Comparison of ENCODE assay signal across 10 cellular contexts in genomic region chr10:114684085-114684821, GRCh38. TPM values are rescaled to one million over a fixed set of nuclear protein-coding genes. Genes with fewer than 3 reads are reported as not detected.
A peak's percentile ranks its signal among the peaks of the same experiment; 100 is the strongest.
DNase-seq lines count a peak whose midpoint lies in the region; ATAC-seq and TF ChIP-seq lines count a peak whose summit lies in the region.
"Had no signal": no experiment of that assay in that cellular context is flagged by ENCODE, and none has a peak within 500 bp of the region (broad histone marks: within the 10 kb centered on the region; RNA-seq: fewer than 3 reads in every experiment).

No MANE protein-coding gene starts in this region.

- H3K4me1 Mint-ChIP-seq in type B pancreatic cell (ENCODE audit: unreplicated experiment): peaks cover 44% of the 10 kb centered on the region

- no peak for TF ChIP-seq CTCF in type B pancreatic cell (conservative IDR thresholded peaks at IDR 0.05)

- no peaks in the 10 kb centered on the region for H3K36me3 Mint-ChIP-seq in type B pancreatic cell

- ATAC-seq in HG03025 (IDR thresholded peaks at IDR 0.05; ENCODE audit: low FRiP score, unreplicated experiment): no peak

- H3K4me3 Mint-ChIP-seq in type B pancreatic cell: peak overlapping the region; percentile 62

- peaks cover 4% of the 10 kb centered on the region for H3K9me3 Mint-ChIP-seq in type B pancreatic cell

- H3K27me3 Mint-ChIP-seq in type B pancreatic cell: no peaks in the 10 kb centered on the region

- DNase-seq in NCI-H446 (lab: John Stamatoyannopoulos, UW) (peak; percentile 22 to 72), epithelial cell of prostate (ENCODE audit: low read depth, low spot score) (no peak), midbrain (lab: John Stamatoyannopoulos, UW) (peak; percentile 53), type B pancreatic cell (ENCODE audit: extremely low spot score, unreplicated experiment) (no peak), SKM-1 treated with dmso at 0.1 percent for 144 hours (lab: John Stamatoyannopoulos, UW; ENCODE audit: unreplicated experiment) (no peak), HCEC 1CT (no peak), NCI-H524 treated with DMSO at 0.1 percent for 48 hours (lab: John Stamatoyannopoulos, UW) (no peak)
- DNase-seq: activated CD8-positive, alpha-beta memory T cell treated with anti-CD3 and anti-CD28 coated beads, Interleukin-2, amount 50 U/mL, for 48 hours had no signal

- H3K27ac ChIP-seq in epithelial cell of prostate: peak overlapping the region; percentile 79
- H3K27ac ChIP-seq: HL-60 had no signal

- peak overlapping the region; percentile 86 for H3K27ac Mint-ChIP-seq in type B pancreatic cell

RNA-seq across cellular contexts. Expression of gene ABLIM1, which starts 26.2 kb away (rescaled TPM):
- total RNA-seq in type B pancreatic cell (ENCODE audit: low replicate concordance): 77.7 and 143 TPM in 2 replicates

Comparison
In these comparisons a context has a peak if more than half of its experiments do, and no peak if none do; other contexts are left out.
1. DNase-seq: peak in NCI-H446 (2 of 2) and midbrain (single experiment); none in epithelial cell of prostate (single experiment), type B pancreatic cell (single experiment), SKM-1 treated with dmso at 0.1 percent for 144 hours (single experiment), HCEC 1CT (single experiment) and NCI-H524 treated with DMSO at 0.1 percent for 48 hours (single experiment).